ENCODE assay signal across 1 cellular context in the genomic region with DNA sequence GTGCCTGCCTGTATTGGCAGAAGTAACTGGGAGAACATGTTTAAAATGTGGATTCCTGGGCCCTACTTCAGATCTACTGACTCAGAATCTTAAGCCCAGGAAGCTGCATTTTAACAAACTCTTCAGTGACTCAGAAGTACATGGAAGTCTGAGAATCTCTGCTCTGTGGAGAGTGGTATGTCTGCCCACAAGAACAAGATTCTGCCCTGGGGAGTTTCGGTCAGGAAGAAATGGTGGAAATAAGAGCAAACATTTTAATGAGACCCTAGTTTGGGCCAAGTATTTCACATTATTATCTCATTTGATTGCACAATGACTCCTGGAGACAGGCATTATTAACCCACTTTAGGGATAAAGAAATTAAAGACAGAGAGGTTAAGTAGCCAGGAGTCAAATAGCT.
TF ChIP-seq lines count a peak whose summit lies in the region.

No MANE protein-coding gene starts in this region.

TF ChIP-seq in Ishikawa, 13 proteins besides CTCF, POLR2A, EP300 and RAD21 (continued from another document):
- TF ChIP-seq, protein P1, sequence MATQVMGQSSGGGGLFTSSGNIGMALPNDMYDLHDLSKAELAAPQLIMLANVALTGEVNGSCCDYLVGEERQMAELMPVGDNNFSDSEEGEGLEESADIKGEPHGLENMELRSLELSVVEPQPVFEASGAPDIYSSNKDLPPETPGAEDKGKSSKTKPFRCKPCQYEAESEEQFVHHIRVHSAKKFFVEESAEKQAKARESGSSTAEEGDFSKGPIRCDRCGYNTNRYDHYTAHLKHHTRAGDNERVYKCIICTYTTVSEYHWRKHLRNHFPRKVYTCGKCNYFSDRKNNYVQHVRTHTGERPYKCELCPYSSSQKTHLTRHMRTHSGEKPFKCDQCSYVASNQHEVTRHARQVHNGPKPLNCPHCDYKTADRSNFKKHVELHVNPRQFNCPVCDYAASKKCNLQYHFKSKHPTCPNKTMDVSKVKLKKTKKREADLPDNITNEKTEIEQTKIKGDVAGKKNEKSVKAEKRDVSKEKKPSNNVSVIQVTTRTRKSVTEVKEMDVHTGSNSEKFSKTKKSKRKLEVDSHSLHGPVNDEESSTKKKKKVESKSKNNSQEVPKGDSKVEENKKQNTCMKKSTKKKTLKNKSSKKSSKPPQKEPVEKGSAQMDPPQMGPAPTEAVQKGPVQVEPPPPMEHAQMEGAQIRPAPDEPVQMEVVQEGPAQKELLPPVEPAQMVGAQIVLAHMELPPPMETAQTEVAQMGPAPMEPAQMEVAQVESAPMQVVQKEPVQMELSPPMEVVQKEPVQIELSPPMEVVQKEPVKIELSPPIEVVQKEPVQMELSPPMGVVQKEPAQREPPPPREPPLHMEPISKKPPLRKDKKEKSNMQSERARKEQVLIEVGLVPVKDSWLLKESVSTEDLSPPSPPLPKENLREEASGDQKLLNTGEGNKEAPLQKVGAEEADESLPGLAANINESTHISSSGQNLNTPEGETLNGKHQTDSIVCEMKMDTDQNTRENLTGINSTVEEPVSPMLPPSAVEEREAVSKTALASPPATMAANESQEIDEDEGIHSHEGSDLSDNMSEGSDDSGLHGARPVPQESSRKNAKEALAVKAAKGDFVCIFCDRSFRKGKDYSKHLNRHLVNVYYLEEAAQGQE (IDR thresholded peaks at IDR 0.05; ENCODE audit: low read depth) = no peak
